ENCODE assay signal across 35 cellular contexts in genomic region chr14:98867146-98867545, GRCh38.
"Had no signal": no experiment of that assay in that cellular context is flagged by ENCODE, and none has a peak within 500 bp of the region (broad histone marks: within the 10 kb centered on the region; RNA-seq: fewer than 3 reads in every experiment).

No MANE protein-coding gene starts in this region.

- H3K9me3 ChIP-seq: MG63 had no signal

- H3K4me3 ChIP-seq: MG63 had no signal

- H3K27ac ChIP-seq: KMS-11 had no signal

- DNase-seq: Karpas-422, Kasumi-1, KBM-7, KG1, MG63, MM.1S, MV-4-11, NCI-H1048, NCI-H1092, NCI-H1092 treated with DMSO at 0.1 percent for 48 hours, NCI-H1105, NCI-H1105 treated with DMSO at 0.1 percent for 48 hours, NCI-H1417, NCI-H1417 treated with DMSO at 0.1 percent for 48 hours, NCI-H1436, NCI-H1436 treated with DMSO at 0.1 percent for 48 hours, NCI-H146, NCI-H1694, NCI-H1694 treated with DMSO at 0.1 percent for 48 hours, NCI-H187, NCI-H187 treated with DMSO at 0.1 percent for 48 hours, NCI-H1930, NCI-H2029, NCI-H2029 treated with DMSO at 0.1 percent for 48 hours, NCI-H2081, NCI-H2081 treated with DMSO at 0.1 percent for 48 hours, NCI-H2107, NCI-H2171, NCI-H2171 treated with DMSO at 0.1 percent for 48 hours, NCI-H2227 treated with DMSO at 0.1 percent for 48 hours, NCI-H226, NCI-H345, NCI-H446, NCI-H446 treated with DMSO at 0.1 percent for 48 hours had no signal

- H3K36me3 ChIP-seq: MG63 had no signal

- H3K27me3 ChIP-seq: MG63 had no signal
